In the genomic region with DNA sequence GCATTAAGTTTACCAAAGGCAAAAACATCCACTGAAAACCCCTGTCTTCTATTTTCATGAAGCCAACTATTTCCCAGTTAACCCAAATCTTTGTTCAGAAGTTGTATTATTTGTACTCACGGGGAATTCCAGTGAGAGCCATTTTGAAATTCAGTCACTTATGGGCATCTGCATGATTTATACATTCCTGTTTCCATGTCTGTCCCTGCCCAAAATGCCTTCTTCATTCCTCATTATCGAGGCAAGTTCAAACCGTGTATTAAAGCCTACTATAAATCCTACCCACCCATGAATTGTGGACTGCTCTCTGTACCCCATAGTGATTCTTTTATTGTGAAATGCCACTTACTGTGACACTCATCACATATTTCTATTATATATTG, we compare ENCODE assay signal across 20 cellular contexts.
A peak's percentile ranks its signal among the peaks of the same experiment; 100 is the strongest.
DNase-seq lines count a peak whose midpoint lies in the region; ATAC-seq and TF ChIP-seq lines count a peak whose summit lies in the region.
"Had no signal": no experiment of that assay in that cellular context is flagged by ENCODE, and none has a peak within 500 bp of the region (broad histone marks: within the 10 kb centered on the region; RNA-seq: fewer than 3 reads in every experiment).

No MANE protein-coding gene starts in this region.

- H4K5ac ChIP-seq in IMR-90 (ENCODE audit: low read depth, low read length) = no peak overlapping the region
- H4K5ac ChIP-seq in mesendoderm (ENCODE audit: low read length) = no peak overlapping the region

- no peak overlapping the region for H4K8ac ChIP-seq in IMR-90 (ENCODE audit: low read depth in 2 of 2, low read length in 2 of 2)
- no peak overlapping the region for H4K8ac ChIP-seq in mesendoderm (ENCODE audit: low read depth, low read length)

- H2BK5ac ChIP-seq in IMR-90 (ENCODE audit: low read depth, low read length, poor library complexity, severe bottlenecking) (peak overlapping the region; percentile 19), mesendoderm (ENCODE audit: low read length) (no peak overlapping the region)

- intact Hi-C loops in IMR-90 (cut with micrococcal nuclease) = no loop called here

- no peaks in the 10 kb centered on the region for H3K36me3 ChIP-seq in IMR-90 (ENCODE audit: control insufficient read depth, insufficient read depth, low read length)
- no peaks in the 10 kb centered on the region for H3K36me3 ChIP-seq in mesendoderm (ENCODE audit: control insufficient read depth, insufficient read depth, low read length)
- H3K36me3 ChIP-seq: SJCRH30 had no signal

- H2BK20ac ChIP-seq in IMR-90 (ENCODE audit: low read depth, low read length) = no peak overlapping the region

- H4K91ac ChIP-seq in IMR-90 (ENCODE audit: insufficient read depth, low read depth, low read length) = no peak overlapping the region

- DNase-seq in EH (ENCODE audit: low read depth) (peak; percentile 16), IMR-90 (no peak), epithelial cell of esophagus (ENCODE audit: low read depth) (peak; percentile 82), mesendoderm (no peak), COLO829 (ENCODE audit: low spot score) (no peak), NCI-H526 treated with DMSO at 0.1 percent for 48 hours (lab: John Stamatoyannopoulos, UW) (no peak), medulla oblongata (ENCODE audit: extremely low spot score) (no peak)
- DNase-seq: DMS153; DND-41; GOT3; NCI-H1092 treated with DMSO at 0.1 percent for 48 hours; NCI-H1436 treated with DMSO at 0.1 percent for 48 hours; NCI-H187 treated with DMSO at 0.1 percent for 48 hours; NCI-H2107; NK-92 treated with Interleukin-12 subunit alpha and Interleukin-12 subunit beta, amount 100 ng/mL, for 24 hours; PC-3 had no signal

- no peak for TF ChIP-seq RAD21 in IMR-90 (IDR thresholded peaks at IDR 0.05; ENCODE audit: low read length)

- H2BK15ac ChIP-seq in IMR-90 (ENCODE audit: low read depth, low read length) (no peak overlapping the region), mesendoderm (replicated peaks; ENCODE audit: low read depth) (no peak overlapping the region)

- dilution Hi-C loops in IMR-90 (cut with HindIII; ENCODE audit: low sequenced_read_pairs, unreplicated experiment) = no loop called here

- CTCF ChIA-PET in IMR-90 (lab: Yijun Ruan, JAX) = no interaction called here

- no peaks in the 10 kb centered on the region for H4K20me1 ChIP-seq in IMR-90 (ENCODE audit: insufficient read depth, low read length)

- H3K9ac ChIP-seq in IMR-90 (ENCODE audit: low read depth, low read length) (no peak overlapping the region), mesendoderm (ENCODE audit: low read length) (no peak overlapping the region)

- BruUV-seq in IMR-90 (replicated peaks; lab: Mats Ljungman, UMichigan) = no TSS peak

- TF ChIP-seq CTCF in IMR-90 (conservative IDR thresholded peaks at IDR 0.05; ENCODE audit: low read depth, low read length) = no peak
- TF ChIP-seq CTCF in epithelial cell of esophagus (IDR thresholded peaks at IDR 0.05; ENCODE audit: insufficient read depth, low read depth, low read length, missing control alignments) = no peak

- H3K23ac ChIP-seq in IMR-90 (ENCODE audit: low read depth, low read length) (no peak overlapping the region), mesendoderm (ENCODE audit: low read length) (no peak overlapping the region)

- no peaks in the 10 kb centered on the region for H3K9me3 ChIP-seq in IMR-90 (ENCODE audit: control insufficient read depth, insufficient read depth, low read length)
- H3K9me3 ChIP-seq: SJCRH30 had no signal

- H3K4me2 ChIP-seq in IMR-90 (ENCODE audit: low read depth, low read length) (no peak overlapping the region), mesendoderm (ENCODE audit: low read length) (no peak overlapping the region)

- no CpG with 5 or more reads among the region's 3 CpGs for WGBS in IMR-90 (ENCODE audit: extremely low coverage in 2 of 2, insufficient read length in 1 of 2), 2 experiments
- WGBS in mesendoderm (ENCODE audit: extremely low coverage, insufficient coverage, low lambda C conversion rate) = no CpG with 5 or more reads among the region's 3 CpGs

- H3K4ac ChIP-seq in IMR-90 (ENCODE audit: low read depth, low read length) (no peak overlapping the region), mesendoderm (ENCODE audit: low read depth, low read length) (no peak overlapping the region)

- in situ Hi-C loops in IMR-90 (cut with MboI; ENCODE audit: low sequenced_read_pairs) = no loop called here

- no peak for TF ChIP-seq POLR2A in IMR-90 (IDR thresholded peaks at IDR 0.05; ENCODE audit: low read depth, low read length)

- H3K18ac ChIP-seq in IMR-90 (ENCODE audit: low read depth, low read length) (no peak overlapping the region), mesendoderm (ENCODE audit: low read length) (peak overlapping the region; percentile 28)

- H2BK120ac ChIP-seq in IMR-90 (ENCODE audit: low read depth, low read length) (no peak overlapping the region), mesendoderm (ENCODE audit: low read depth, low read length) (no peak overlapping the region)

- no peaks in the 10 kb centered on the region for H3K9me1 ChIP-seq in IMR-90 (ENCODE audit: insufficient read depth, low read length)

- no peak overlapping the region for H2AK9ac ChIP-seq in IMR-90 (replicated peaks; ENCODE audit: low read depth, low read length, poor library complexity)

- no peaks in the 10 kb centered on the region for H3K79me2 ChIP-seq in mesendoderm (ENCODE audit: control insufficient read depth, insufficient read depth, low read length)

- no peak overlapping the region for H3K56ac ChIP-seq in IMR-90 (ENCODE audit: extremely low read depth, insufficient read depth, low read length)
- no peak overlapping the region for H3K56ac ChIP-seq in mesendoderm (ENCODE audit: low read length)

- H2AFZ ChIP-seq in IMR-90 (replicated peaks; ENCODE audit: low read length, poor library complexity) = no peak overlapping the region

- H3K79me1 ChIP-seq in IMR-90 (ENCODE audit: low read depth in 1 of 2, low read length in 2 of 2) (no peaks in the 10 kb centered on the region), mesendoderm (ENCODE audit: low read length) (no peaks in the 10 kb centered on the region)

- H3K27ac ChIP-seq in IMR-90 (ENCODE audit: insufficient read depth, low read length) = no peak overlapping the region
- no peak overlapping the region for H3K27ac ChIP-seq in mesendoderm (ENCODE audit: low read depth, low read length)
- H3K27ac ChIP-seq: HL-60, SJCRH30 had no signal

- POLR2A ChIA-PET in IMR-90 (lab: Charles Lee; ENCODE audit: unreplicated experiment) = no interaction called here

- H3K4me3 ChIP-seq in IMR-90 (ENCODE audit: insufficient read depth, low read depth, low read length) (no peak overlapping the region), epithelial cell of esophagus (ENCODE audit: low read length) (no peak overlapping the region), mesendoderm (ENCODE audit: low read length) (no peak overlapping the region)
- H3K4me3 ChIP-seq: SJCRH30 had no signal

- no peak for ATAC-seq in IMR-90 (ENCODE audit: low read depth)
- ATAC-seq: HCT116, Right ventricle myocardium inferior had no signal

- no peaks in the 10 kb centered on the region for H3K27me3 ChIP-seq in IMR-90 (ENCODE audit: control insufficient read depth, insufficient read depth, low read length)
- H3K27me3 ChIP-seq in mesendoderm (ENCODE audit: insufficient read depth, low read length, poor library complexity) = no peaks in the 10 kb centered on the region
- H3K27me3 ChIP-seq: SJCRH30 had no signal

- H3K4me1 ChIP-seq in IMR-90 (ENCODE audit: control insufficient read depth, insufficient read depth, low read length) (peaks cover 4% of the 10 kb centered on the region; the same call in 1 of the 2 replicates), mesendoderm (ENCODE audit: control insufficient read depth, low read depth, low read length) (no peaks in the 10 kb centered on the region)

- H2AK5ac ChIP-seq in IMR-90 (ENCODE audit: low read depth, low read length) (no peak overlapping the region; the same call in 1 of the 2 replicates), mesendoderm (ENCODE audit: low read length) (no peak overlapping the region)

- H3K14ac ChIP-seq in IMR-90 (replicated peaks; ENCODE audit: low read depth, low read length) = peak overlapping the region; percentile 70; the same call in 1 of the 2 replicates

TF ChIP-seq in IMR-90, 13 proteins besides CTCF, POLR2A, EP300 and RAD21:
- TF ChIP-seq BHLHE40 (IDR thresholded peaks at IDR 0.05; ENCODE audit: low read depth, low read length) (no peak), FOS (IDR thresholded peaks at IDR 0.05; ENCODE audit: low read depth, low read length) (no peak), MAFK (IDR thresholded peaks at IDR 0.05; ENCODE audit: low read depth, low read length) (no peak), MAZ (IDR thresholded peaks at IDR 0.05; ENCODE audit: borderline replicate concordance, low read depth, low read length) (no peak), MXI1 (IDR thresholded peaks at IDR 0.05; ENCODE audit: borderline replicate concordance, low read depth, low read length) (no peak), NFE2L2 (IDR thresholded peaks at IDR 0.05; ENCODE audit: low read depth, low read length) (no peak), SMC3 (IDR thresholded peaks at IDR 0.05; ENCODE audit: low read depth, low read length) (no peak), CHD1 (IDR thresholded peaks at IDR 0.05; ENCODE audit: low read depth, low read length) (no peak), CEBPB (IDR thresholded peaks at IDR 0.05; ENCODE audit: low read depth, low read length) (no peak), RCOR1 (IDR thresholded peaks at IDR 0.05; ENCODE audit: insufficient replicate concordance, low read length) (no peak), RFX5 (IDR thresholded peaks at IDR 0.05; ENCODE audit: low read depth, low read length) (no peak)
- TF ChIP-seq, protein P1, sequence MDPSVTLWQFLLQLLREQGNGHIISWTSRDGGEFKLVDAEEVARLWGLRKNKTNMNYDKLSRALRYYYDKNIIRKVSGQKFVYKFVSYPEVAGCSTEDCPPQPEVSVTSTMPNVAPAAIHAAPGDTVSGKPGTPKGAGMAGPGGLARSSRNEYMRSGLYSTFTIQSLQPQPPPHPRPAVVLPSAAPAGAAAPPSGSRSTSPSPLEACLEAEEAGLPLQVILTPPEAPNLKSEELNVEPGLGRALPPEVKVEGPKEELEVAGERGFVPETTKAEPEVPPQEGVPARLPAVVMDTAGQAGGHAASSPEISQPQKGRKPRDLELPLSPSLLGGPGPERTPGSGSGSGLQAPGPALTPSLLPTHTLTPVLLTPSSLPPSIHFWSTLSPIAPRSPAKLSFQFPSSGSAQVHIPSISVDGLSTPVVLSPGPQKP (IDR thresholded peaks at IDR 0.05; ENCODE audit: borderline replicate concordance, low read depth, low read length) = no peak
- TF ChIP-seq, protein P2, sequence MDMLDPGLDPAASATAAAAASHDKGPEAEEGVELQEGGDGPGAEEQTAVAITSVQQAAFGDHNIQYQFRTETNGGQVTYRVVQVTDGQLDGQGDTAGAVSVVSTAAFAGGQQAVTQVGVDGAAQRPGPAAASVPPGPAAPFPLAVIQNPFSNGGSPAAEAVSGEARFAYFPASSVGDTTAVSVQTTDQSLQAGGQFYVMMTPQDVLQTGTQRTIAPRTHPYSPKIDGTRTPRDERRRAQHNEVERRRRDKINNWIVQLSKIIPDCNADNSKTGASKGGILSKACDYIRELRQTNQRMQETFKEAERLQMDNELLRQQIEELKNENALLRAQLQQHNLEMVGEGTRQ (IDR thresholded peaks at IDR 0.05; ENCODE audit: low read depth, low read length) = no peak

Comparison
In these comparisons a context has a peak if more than half of its experiments do, and no peak if none do; other contexts are left out.
1. DNase-seq: peak in EH (single experiment) and epithelial cell of esophagus (single experiment); none in IMR-90 (single experiment), mesendoderm (single experiment), COLO829 (single experiment), NCI-H526 treated with DMSO at 0.1 percent for 48 hours (single experiment) and medulla oblongata (single experiment).